ENCODE assay signal across 20 cellular contexts in genomic region chr16:9845661-9846361, GRCh38.
DNase-seq lines count a peak whose midpoint lies in the region; ATAC-seq, FAIRE-seq and TF ChIP-seq lines count a peak whose summit lies in the region.
"Had no signal": no experiment of that assay in that cellular context is flagged by ENCODE, and none has a peak within 500 bp of the region (broad histone marks: within the 10 kb centered on the region; RNA-seq: fewer than 3 reads in every experiment).

No MANE protein-coding gene starts in this region.

- H4K20me1 ChIP-seq in mammary epithelial cell (ENCODE audit: insufficient read depth, low read length): no peaks in the 10 kb centered on the region

- DNase-seq in mammary epithelial cell (peak; percentile 34), MCF 10A (ENCODE audit: unreplicated experiment) (no peak), bronchial epithelial cell (ENCODE audit: low read depth) (peak; percentile 75), foreskin keratinocyte (peak; percentile 64 to 77), Ammon's horn (ENCODE audit: low spot score) (no peak), NCI-H2081 (lab: John Stamatoyannopoulos, UW) (no peak), GM10266 (ENCODE audit: extremely low spot score) (no peak)
- DNase-seq: activated CD4-positive, alpha-beta memory T cell treated with anti-CD3 and anti-CD28 coated beads for 36 hours; activated naive CD4-positive, alpha-beta T cell treated with anti-CD3 and anti-CD28 coated beads, Interleukin-2, amount 10 ng/mL, durations not matched to agents 7 days and 5 days; body of pancreas; DMS 273 treated with DMSO at 0.1 percent for 48 hours; left cardiac atrium; NCI-H1694 treated with DMSO at 0.1 percent for 48 hours; SIG-M5; T-helper 17 cell had no signal

- H3K27ac ChIP-seq in mammary epithelial cell (ENCODE audit: insufficient read depth, low read depth, low read length) (peak overlapping the region; percentile 46), foreskin keratinocyte (peak overlapping the region; percentile 56)
- H3K27ac ChIP-seq: 22Rv1, body of pancreas, C4-2B, neural progenitor cell, thoracic aorta had no signal

- dilution Hi-C loops in mammary epithelial cell (cut with HindIII; ENCODE audit: low sequenced_read_pairs): no loop called here

- no peaks in the 10 kb centered on the region for H3K9me3 ChIP-seq in mammary epithelial cell (replicated peaks; ENCODE audit: insufficient read depth, low read length)
- H3K9me3 ChIP-seq: body of pancreas, thoracic aorta had no signal

- peak; percentile 89 for ATAC-seq in foreskin keratinocyte
- ATAC-seq in HG03457 (IDR thresholded peaks at IDR 0.05; ENCODE audit: unreplicated experiment): no peak
- ATAC-seq: body of pancreas, T-helper 17 cell had no signal

- H3K4me3 ChIP-seq in mammary epithelial cell (replicated peaks in 1 of 3; ENCODE audit: insufficient read depth in 1 of 3, low read depth in 2 of 3, low read length in 3 of 3) (no peak overlapping the region), bronchial epithelial cell (ENCODE audit: low read depth, low read length) (no peak overlapping the region)
- H3K4me3 ChIP-seq: body of pancreas, neural progenitor cell, thoracic aorta had no signal

- no peak for FAIRE-seq in bronchial epithelial cell (lab: Jason Lieb, UNC)

- H3K4me1 Mint-ChIP-seq in MCF 10A (ENCODE audit: insufficient read depth, unreplicated experiment): no peaks in the 10 kb centered on the region
- H3K4me1 Mint-ChIP-seq: activated naive CD4-positive, alpha-beta T cell treated with anti-CD3 and anti-CD28 coated beads, Interleukin-2, amount 10 ng/mL, durations not matched to agents 7 days and 5 days; T-helper 17 cell had no signal

- in situ Hi-C loops in mammary epithelial cell (cut with MboI; ENCODE audit: low sequenced_read_pairs in 2 of 2): no loop called here

- no peak overlapping the region for H3K27ac Mint-ChIP-seq in MCF 10A (ENCODE audit: low read depth, unreplicated experiment)
- H3K27ac Mint-ChIP-seq: activated CD4-positive, alpha-beta memory T cell treated with anti-CD3 and anti-CD28 coated beads for 36 hours; activated naive CD4-positive, alpha-beta T cell treated with anti-CD3 and anti-CD28 coated beads, Interleukin-2, amount 10 ng/mL, durations not matched to agents 7 days and 5 days; neural progenitor cell; T-helper 17 cell had no signal

- H3K27me3 Mint-ChIP-seq in MCF 10A (ENCODE audit: insufficient read depth, unreplicated experiment): no peaks in the 10 kb centered on the region
- H3K27me3 Mint-ChIP-seq: activated naive CD4-positive, alpha-beta T cell treated with anti-CD3 and anti-CD28 coated beads, Interleukin-2, amount 10 ng/mL, durations not matched to agents 7 days and 5 days; T-helper 17 cell had no signal

- H3K36me3 ChIP-seq in mammary epithelial cell (ENCODE audit: insufficient read depth, low read length) (no peaks in the 10 kb centered on the region), bronchial epithelial cell (ENCODE audit: control insufficient read depth, insufficient read depth, low read length) (no peaks in the 10 kb centered on the region)
- H3K36me3 ChIP-seq: neural progenitor cell, thoracic aorta had no signal

- H3K4me2 ChIP-seq in mammary epithelial cell (ENCODE audit: insufficient read depth, low read depth, low read length): peak overlapping the region; percentile 12
- H3K4me2 ChIP-seq: neural progenitor cell had no signal

- H3K4me3 Mint-ChIP-seq in MCF 10A (ENCODE audit: unreplicated experiment): no peak overlapping the region
- H3K4me3 Mint-ChIP-seq: activated CD4-positive, alpha-beta memory T cell treated with anti-CD3 and anti-CD28 coated beads for 36 hours; activated naive CD4-positive, alpha-beta T cell treated with anti-CD3 and anti-CD28 coated beads, Interleukin-2, amount 10 ng/mL, durations not matched to agents 7 days and 5 days; neural progenitor cell; T-helper 17 cell had no signal

- H3K36me3 Mint-ChIP-seq in MCF 10A (ENCODE audit: insufficient read depth, unreplicated experiment): peaks cover 6% of the 10 kb centered on the region
- H3K36me3 Mint-ChIP-seq: activated CD4-positive, alpha-beta memory T cell treated with anti-CD3 and anti-CD28 coated beads for 36 hours; activated naive CD4-positive, alpha-beta T cell treated with anti-CD3 and anti-CD28 coated beads, Interleukin-2, amount 10 ng/mL, durations not matched to agents 7 days and 5 days; neural progenitor cell had no signal

- POLR2A ChIA-PET in MCF 10A (lab: Yijun Ruan, JAX): no interaction called here

- H3K9ac ChIP-seq in mammary epithelial cell (ENCODE audit: insufficient read depth, low read length): no peak overlapping the region
- H3K9ac ChIP-seq: neural progenitor cell had no signal

- H2AFZ ChIP-seq in mammary epithelial cell (ENCODE audit: low read depth, low read length): no peak overlapping the region
- H2AFZ ChIP-seq: neural progenitor cell had no signal

- TF ChIP-seq CTCF in mammary epithelial cell (conservative IDR thresholded peaks at IDR 0.05 in 1 of 2, IDR thresholded peaks at IDR 0.05 in 1 of 2; ENCODE audit: extremely low read depth in 1 of 2, insufficient read depth in 1 of 2, low read depth in 1 of 2, low read length in 2 of 2) (no peak), MCF 10A (IDR thresholded peaks at IDR 0.05; ENCODE audit: unreplicated experiment) (no peak), bronchial epithelial cell (IDR thresholded peaks at IDR 0.05; ENCODE audit: insufficient read depth, low read length, severe bottlenecking) (no peak), foreskin keratinocyte (conservative IDR thresholded peaks at IDR 0.05) (no peak), GM10266 (IDR thresholded peaks at IDR 0.05; ENCODE audit: control insufficient read depth, insufficient read depth, low read depth, missing control alignments) (no peak)

- H3K4me1 ChIP-seq in mammary epithelial cell (ENCODE audit: insufficient read depth, low read length) (peaks cover 28% of the 10 kb centered on the region), foreskin keratinocyte (peaks cover 37% of the 10 kb centered on the region)
- H3K4me1 ChIP-seq: body of pancreas had no signal

- intact Hi-C loops in mammary epithelial cell (cut with micrococcal nuclease): no loop called here
- intact Hi-C loops in MCF 10A (cut with micrococcal nuclease): no loop called here

- BruUV-seq in mammary epithelial cell (replicated peaks; lab: Mats Ljungman, UMichigan) (no TSS peak), MCF 10A (replicated peaks; lab: Mats Ljungman, UMichigan) (no TSS peak)

- H3K27me3 ChIP-seq in mammary epithelial cell (ENCODE audit: insufficient read depth, low read length): no peaks in the 10 kb centered on the region
- H3K27me3 ChIP-seq in bronchial epithelial cell (ENCODE audit: control insufficient read depth, insufficient read depth, low read length): no peaks in the 10 kb centered on the region
- no peaks in the 10 kb centered on the region for H3K27me3 ChIP-seq in foreskin keratinocyte
- H3K27me3 ChIP-seq: body of pancreas, neural progenitor cell had no signal

- 72% methylated on average over 3 of the region's 3 CpGs for WGBS in mammary epithelial cell (ENCODE audit: low coverage, missing lambda C conversion rate)

- H3K79me2 ChIP-seq in mammary epithelial cell (ENCODE audit: insufficient read depth, low read length): no peaks in the 10 kb centered on the region

- CTCF ChIA-PET in mammary epithelial cell (lab: Charles Lee; ENCODE audit: low non-redundant PET) (no interaction called here), MCF 10A (lab: Yijun Ruan, JAX) (no interaction called here)

- peaks cover 40% of the 10 kb centered on the region for H3K9me3 Mint-ChIP-seq in MCF 10A (ENCODE audit: unreplicated experiment)
- H3K9me3 Mint-ChIP-seq: activated CD4-positive, alpha-beta memory T cell treated with anti-CD3 and anti-CD28 coated beads for 36 hours; neural progenitor cell had no signal

Comparison
In these comparisons a context has a peak if more than half of its experiments do, and no peak if none do; other contexts are left out.
1. DNase-seq: peak in mammary epithelial cell (single experiment), bronchial epithelial cell (single experiment) and foreskin keratinocyte (2 of 2); none in MCF 10A (single experiment), Ammon's horn (single experiment), NCI-H2081 (0 of 2) and GM10266 (single experiment).